In the genomic region with DNA sequence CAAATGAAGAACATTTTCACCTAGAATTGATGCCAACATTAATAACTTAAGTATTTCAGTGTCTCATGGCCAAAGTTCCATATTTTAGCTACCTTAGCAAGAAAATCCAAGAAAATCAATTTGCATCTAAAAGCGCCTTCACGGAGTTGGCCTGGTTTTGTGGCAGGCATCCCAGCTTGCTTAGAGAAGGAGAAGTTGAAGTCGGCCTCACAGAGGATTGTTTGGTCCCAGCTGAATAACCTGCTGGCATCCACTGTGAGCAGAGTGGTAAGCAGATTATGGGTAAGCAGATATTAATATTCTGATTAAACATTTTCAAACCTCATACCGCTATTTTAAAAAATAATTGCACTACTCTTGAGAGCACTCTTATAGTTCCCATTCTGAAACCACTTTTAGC, we compare ENCODE assay signal across 19 cellular contexts.
DNase-seq lines count a peak whose midpoint lies in the region; ATAC-seq and TF ChIP-seq lines count a peak whose summit lies in the region.
"Had no signal": no experiment of that assay in that cellular context is flagged by ENCODE, and none has a peak within 500 bp of the region (broad histone marks: within the 10 kb centered on the region; RNA-seq: fewer than 3 reads in every experiment).

No MANE protein-coding gene starts in this region.

- H3K4me1 Mint-ChIP-seq in Calu3 (ENCODE audit: low read depth, unreplicated experiment): no peaks in the 10 kb centered on the region

- no peaks in the 10 kb centered on the region for H3K9me2 ChIP-seq in hepatocyte (replicated peaks; ENCODE audit: insufficient read depth)

- H3K27me3 Mint-ChIP-seq in Calu3 (ENCODE audit: unreplicated experiment): no peaks in the 10 kb centered on the region

- H3K27ac ChIP-seq in ascending aorta (peak overlapping the region; percentile 90 to 94), hepatocyte (no peak overlapping the region)
- H3K27ac ChIP-seq: A549, epithelial cell of prostate, gastrocnemius medialis, neural progenitor cell, RWPE1 had no signal

- BruUV-seq in Calu3 (replicated peaks; lab: Mats Ljungman, UMichigan): TSS peak; percentile 31

- no peak for TF ChIP-seq CTCF in Calu3 (IDR thresholded peaks at IDR 0.05; ENCODE audit: unreplicated experiment)
- no peak for TF ChIP-seq CTCF in ascending aorta (IDR thresholded peaks at IDR 0.05)
- TF ChIP-seq CTCF in hepatocyte (IDR thresholded peaks at IDR 0.05; ENCODE audit: poor library complexity): no peak

- 93% methylated on average over 4 of the region's 4 CpGs for WGBS in hepatocyte (ENCODE audit: low lambda C conversion rate, missing lambda C conversion rate)

- no peaks in the 10 kb centered on the region for H3K79me2 ChIP-seq in hepatocyte

- intact Hi-C loops in Calu3 (cut with micrococcal nuclease; ENCODE audit: unreplicated experiment) (no loop called here), ascending aorta (cut with DNase I) (no loop called here)

- H3K36me3 Mint-ChIP-seq in Calu3 (ENCODE audit: insufficient read depth, unreplicated experiment): peaks cover 16% of the 10 kb centered on the region
- H3K36me3 Mint-ChIP-seq: activated naive CD8-positive, alpha-beta T cell had no signal

- no peaks in the 10 kb centered on the region for H3K9me3 Mint-ChIP-seq in Calu3 (ENCODE audit: low read depth, unreplicated experiment)
- H3K9me3 Mint-ChIP-seq: activated T-cell treated with anti-CD3 and anti-CD28 coated beads, Interleukin-2, amount 50 U/mL, for 4 hours; neural progenitor cell had no signal

- CTCF ChIA-PET in Calu3 (lab: Charles Lee): no interaction called here

- no peak overlapping the region for H2AFZ ChIP-seq in hepatocyte
- H2AFZ ChIP-seq: neural progenitor cell had no signal

- H3K4me1 ChIP-seq in ascending aorta: peaks cover 5 to 12% of the 10 kb centered on the region in 2 donors
- no peaks in the 10 kb centered on the region for H3K4me1 ChIP-seq in hepatocyte (ENCODE audit: insufficient read depth)

- H3K27me3 ChIP-seq in ascending aorta (no peaks in the 10 kb centered on the region), hepatocyte (peaks cover 5% of the 10 kb centered on the region)
- H3K27me3 ChIP-seq: BLaER1 treated with 17β-estradiol and CSF1 and Interleukin-3, amounts not matched to agents 10 nM and 100 nM; dorsolateral prefrontal cortex; gastrocnemius medialis had no signal

- H3K4me2 ChIP-seq in hepatocyte: peak overlapping the region; percentile 2
- H3K4me2 ChIP-seq: A549, neural progenitor cell had no signal

- H3K4me3 ChIP-seq in ascending aorta: peak overlapping the region in 1 of 2 donors; percentile 96
- no peak overlapping the region for H3K4me3 ChIP-seq in hepatocyte
- H3K4me3 ChIP-seq: A549; BLaER1 treated with 17β-estradiol and CSF1 and Interleukin-3, amounts not matched to agents 10 nM and 100 nM; gastrocnemius medialis; neural progenitor cell had no signal

- no peak overlapping the region for H3K27ac Mint-ChIP-seq in Calu3 (ENCODE audit: unreplicated experiment)
- H3K27ac Mint-ChIP-seq: activated naive CD8-positive, alpha-beta T cell; neural progenitor cell had no signal

- DNase-seq in Calu3 (no peak), ascending aorta (ENCODE audit: low spot score in 2 of 2) (no peak), hepatocyte (ENCODE audit: low spot score) (no peak), renal cortical epithelial cell (ENCODE audit: low read depth) (peak; percentile 23), dedifferentiated amniotic fluid mesenchymal stem cell (ENCODE audit: extremely low spot score) (no peak), GM03348 (ENCODE audit: low spot score) (no peak)
- DNase-seq in effector CD4-positive, alpha-beta T cell: no peak
- DNase-seq: activated T-cell treated with anti-CD3 and anti-CD28 coated beads, Interleukin-2, amount 50 U/mL, for 4 hours; gastrocnemius medialis; NCI-H524 had no signal

- no peaks in the 10 kb centered on the region for H4K20me1 ChIP-seq in hepatocyte (ENCODE audit: insufficient read depth, poor library complexity, severe bottlenecking)
- H4K20me1 ChIP-seq: BLaER1 treated with 17β-estradiol and CSF1 and Interleukin-3, amounts not matched to agents 10 nM and 100 nM had no signal

- ATAC-seq in GM18861 (IDR thresholded peaks at IDR 0.05; ENCODE audit: unreplicated experiment): no peak
- ATAC-seq: A549; activated CD4-positive, CD25-positive, alpha-beta regulatory T cell treated with anti-CD3 and anti-CD28 coated beads, Interleukin-2, amount 50 U/mL, for 24 hours; activated T-cell treated with anti-CD3 and anti-CD28 coated beads, Interleukin-2, amount 50 U/mL, for 4 hours; gastrocnemius medialis had no signal

- H3K9me3 ChIP-seq in ascending aorta: no peaks in the 10 kb centered on the region
- no peaks in the 10 kb centered on the region for H3K9me3 ChIP-seq in hepatocyte (ENCODE audit: low read depth)
- H3K9me3 ChIP-seq: A549, gastrocnemius medialis had no signal

- no peaks in the 10 kb centered on the region for H3K36me3 ChIP-seq in ascending aorta
- no peaks in the 10 kb centered on the region for H3K36me3 ChIP-seq in hepatocyte (replicated peaks; ENCODE audit: insufficient read depth, low read depth)
- H3K36me3 ChIP-seq: BLaER1 treated with 17β-estradiol and CSF1 and Interleukin-3, amounts not matched to agents 10 nM and 100 nM; gastrocnemius medialis; neural progenitor cell had no signal

- no peak overlapping the region for H3K4me3 Mint-ChIP-seq in Calu3 (ENCODE audit: low read depth, unreplicated experiment)
- H3K4me3 Mint-ChIP-seq: activated naive CD8-positive, alpha-beta T cell; activated T-cell treated with anti-CD3 and anti-CD28 coated beads, Interleukin-2, amount 50 U/mL, for 4 hours; neural progenitor cell had no signal
